In the genomic region with DNA sequence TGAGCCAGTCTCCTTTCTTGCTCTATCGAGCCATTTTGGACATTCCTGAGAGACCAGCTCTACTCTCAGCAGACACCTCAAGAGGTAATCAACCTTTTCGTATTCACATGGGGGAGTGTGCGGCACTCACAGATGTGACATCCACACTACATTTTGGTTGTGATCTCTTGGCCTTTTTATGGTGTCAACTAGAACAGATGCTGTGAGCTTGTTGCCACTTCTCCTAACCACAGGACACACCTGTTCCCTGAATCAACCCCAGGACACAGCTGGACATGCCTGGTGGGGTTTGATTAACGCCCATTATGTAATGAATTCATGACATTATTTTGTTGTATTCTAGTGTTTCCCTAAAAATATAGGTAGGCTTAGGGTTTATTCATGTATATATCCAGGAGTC, we compare ENCODE assay signal across 27 cellular contexts.
"Had no signal": no experiment of that assay in that cellular context is flagged by ENCODE, and none has a peak within 500 bp of the region (broad histone marks: within the 10 kb centered on the region; RNA-seq: fewer than 3 reads in every experiment).

No MANE protein-coding gene starts in this region.

- H3K27me3 Mint-ChIP-seq: type B pancreatic cell had no signal

- H3K4me3 ChIP-seq: colonic mucosa, lung, prostate gland, right atrium auricular region, smooth muscle cell, testis, tibial artery had no signal

- H3K36me3 Mint-ChIP-seq: naive thymus-derived CD8-positive, alpha-beta T cell; stimulated activated memory B cell treated with anti-CD40 and anti-IgM and Interleukin-4, amounts not matched to agents 10 μg/mL and 1 μg/mL and 100 μg/mL, for 72 hours; type B pancreatic cell had no signal

- H3K9me3 ChIP-seq: colonic mucosa, prostate gland, right atrium auricular region, testis, tibial artery had no signal

- H3K4me2 ChIP-seq: smooth muscle cell had no signal

- DNase-seq: colonic mucosa; effector memory CD4-positive, alpha-beta T cell; erythroblast; kidney; mesenchymal stem cell; midbrain; naive thymus-derived CD8-positive, alpha-beta T cell; nephron progenitor cell; nucleus accumbens; stimulated activated CD4-positive, alpha-beta T cell treated with anti-CD3 and anti-CD28 coated beads, Interleukin-12 subunit alpha, Interleukin-12 subunit beta, amount 100 ng/mL, for 4 hours; stimulated activated CD4-positive, alpha-beta T cell treated with anti-CD3 and anti-CD28 coated beads, Interleukin-2, amount 100 ng/mL, for 24 hours; stimulated activated CD4-positive, alpha-beta T cell treated with anti-CD3 and anti-CD28 coated beads, Interleukin-4, amount 100 ng/mL, for 4 hours; stimulated activated naive CD8-positive, alpha-beta T cell treated with anti-CD3 and anti-CD28 coated beads, Interleukin-15, Interleukin-2, amounts not matched to agents 100 U/mL and 50 U/mL, for 24 hours; substantia nigra; testis; tibial artery had no signal

- H3K27ac Mint-ChIP-seq: dendritic cell treated with granulocyte-macrophage colony-stimulating factor and Interleukin-4, amounts not matched to agents 40 ng/mL and 50 ng/mL, for 4 days; naive thymus-derived CD8-positive, alpha-beta T cell; nephron progenitor cell; stimulated activated memory B cell treated with anti-CD40 and anti-IgM and Interleukin-4, amounts not matched to agents 10 μg/mL and 1 μg/mL and 100 μg/mL, for 72 hours; type B pancreatic cell had no signal

- ATAC-seq: left lobe of liver; naive thymus-derived CD8-positive, alpha-beta T cell; sciatic nerve; stimulated activated memory B cell treated with anti-CD40 and anti-IgM and Interleukin-4, amounts not matched to agents 10 μg/mL and 1 μg/mL and 100 μg/mL, for 72 hours; stimulated activated naive CD8-positive, alpha-beta T cell treated with anti-CD3 and anti-CD28 coated beads, Interleukin-15, Interleukin-2, amounts not matched to agents 100 U/mL and 50 U/mL, for 24 hours had no signal

- H3K27me3 ChIP-seq: colonic mucosa, testis had no signal

- H3K27ac ChIP-seq: colonic mucosa, prostate gland, right atrium auricular region, testis, tibial artery had no signal

- H3K36me3 ChIP-seq: colonic mucosa, prostate gland, right atrium auricular region, tibial artery had no signal

- H3K4me3 Mint-ChIP-seq: dendritic cell treated with granulocyte-macrophage colony-stimulating factor and Interleukin-4, amounts not matched to agents 40 ng/mL and 50 ng/mL, for 4 days; naive thymus-derived CD8-positive, alpha-beta T cell; nephron progenitor cell; stimulated activated memory B cell treated with anti-CD40 and anti-IgM and Interleukin-4, amounts not matched to agents 10 μg/mL and 1 μg/mL and 100 μg/mL, for 72 hours; type B pancreatic cell had no signal

- H3K9me3 Mint-ChIP-seq: dendritic cell treated with granulocyte-macrophage colony-stimulating factor and Interleukin-4, amounts not matched to agents 40 ng/mL and 50 ng/mL, for 4 days; naive thymus-derived CD8-positive, alpha-beta T cell; stimulated activated memory B cell treated with anti-CD40 and anti-IgM and Interleukin-4, amounts not matched to agents 10 μg/mL and 1 μg/mL and 100 μg/mL, for 72 hours; type B pancreatic cell had no signal

- FAIRE-seq: endometrium, frontal cortex, kidney had no signal

- H3K4me1 ChIP-seq: colonic mucosa, prostate gland, right atrium auricular region, testis, tibial artery had no signal

- H3K4me1 Mint-ChIP-seq: nephron progenitor cell; stimulated activated memory B cell treated with anti-CD40 and anti-IgM and Interleukin-4, amounts not matched to agents 10 μg/mL and 1 μg/mL and 100 μg/mL, for 72 hours had no signal
